ENCODE assay signal across 1 cellular context in the genomic region with DNA sequence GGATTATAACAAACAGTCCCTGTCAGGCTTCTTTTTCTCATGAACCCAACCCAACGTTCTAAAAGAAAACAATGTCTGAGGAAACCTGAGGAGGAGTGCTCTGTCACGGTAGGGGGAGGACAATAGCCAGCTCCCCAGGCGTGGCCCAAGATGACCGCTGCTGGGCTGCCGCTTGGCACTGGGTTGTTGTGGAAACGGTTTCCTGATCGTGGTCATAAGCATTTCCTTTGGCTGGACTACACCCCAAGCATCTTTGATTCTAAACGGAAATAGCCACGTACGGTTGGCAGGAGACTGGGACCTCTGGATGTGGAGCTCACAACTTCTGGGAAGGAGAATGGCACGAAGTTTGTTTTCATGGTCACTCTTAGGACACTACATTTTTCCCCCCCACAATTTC.
TF ChIP-seq lines count a peak whose summit lies in the region.

No MANE protein-coding gene starts in this region.

TF ChIP-seq in GM23338, 12 proteins besides CTCF, POLR2A, EP300 and RAD21 (continued from another document):
- TF ChIP-seq ZNF462 (CRISPR knock-in tag; IDR thresholded peaks at IDR 0.05), result no peak
- TF ChIP-seq ZNF331 (CRISPR knock-in tag; IDR thresholded peaks at IDR 0.05; ENCODE audit: low read depth), result no peak
- no peak for TF ChIP-seq STAT1 (IDR thresholded peaks at IDR 0.05; ENCODE audit: unreplicated experiment)
- TF ChIP-seq, protein P1, sequence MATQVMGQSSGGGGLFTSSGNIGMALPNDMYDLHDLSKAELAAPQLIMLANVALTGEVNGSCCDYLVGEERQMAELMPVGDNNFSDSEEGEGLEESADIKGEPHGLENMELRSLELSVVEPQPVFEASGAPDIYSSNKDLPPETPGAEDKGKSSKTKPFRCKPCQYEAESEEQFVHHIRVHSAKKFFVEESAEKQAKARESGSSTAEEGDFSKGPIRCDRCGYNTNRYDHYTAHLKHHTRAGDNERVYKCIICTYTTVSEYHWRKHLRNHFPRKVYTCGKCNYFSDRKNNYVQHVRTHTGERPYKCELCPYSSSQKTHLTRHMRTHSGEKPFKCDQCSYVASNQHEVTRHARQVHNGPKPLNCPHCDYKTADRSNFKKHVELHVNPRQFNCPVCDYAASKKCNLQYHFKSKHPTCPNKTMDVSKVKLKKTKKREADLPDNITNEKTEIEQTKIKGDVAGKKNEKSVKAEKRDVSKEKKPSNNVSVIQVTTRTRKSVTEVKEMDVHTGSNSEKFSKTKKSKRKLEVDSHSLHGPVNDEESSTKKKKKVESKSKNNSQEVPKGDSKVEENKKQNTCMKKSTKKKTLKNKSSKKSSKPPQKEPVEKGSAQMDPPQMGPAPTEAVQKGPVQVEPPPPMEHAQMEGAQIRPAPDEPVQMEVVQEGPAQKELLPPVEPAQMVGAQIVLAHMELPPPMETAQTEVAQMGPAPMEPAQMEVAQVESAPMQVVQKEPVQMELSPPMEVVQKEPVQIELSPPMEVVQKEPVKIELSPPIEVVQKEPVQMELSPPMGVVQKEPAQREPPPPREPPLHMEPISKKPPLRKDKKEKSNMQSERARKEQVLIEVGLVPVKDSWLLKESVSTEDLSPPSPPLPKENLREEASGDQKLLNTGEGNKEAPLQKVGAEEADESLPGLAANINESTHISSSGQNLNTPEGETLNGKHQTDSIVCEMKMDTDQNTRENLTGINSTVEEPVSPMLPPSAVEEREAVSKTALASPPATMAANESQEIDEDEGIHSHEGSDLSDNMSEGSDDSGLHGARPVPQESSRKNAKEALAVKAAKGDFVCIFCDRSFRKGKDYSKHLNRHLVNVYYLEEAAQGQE (IDR thresholded peaks at IDR 0.05; ENCODE audit: unreplicated experiment), result no peak
- no peak for TF ChIP-seq EZH2 (IDR thresholded peaks at IDR 0.05; ENCODE audit: low read depth, unreplicated experiment)
TF ChIP-seq in GM23338: peak in this region for 0.
